Comparison of ENCODE assay signal across 8 cellular contexts in genomic region chr17:78133971-78134898, GRCh38. TPM values are rescaled to one million over a fixed set of nuclear protein-coding genes. Genes with fewer than 3 reads are reported as not detected.
DNase-seq lines count a peak whose midpoint lies in the region; ATAC-seq lines count a peak whose summit lies in the region.

No MANE protein-coding gene starts in this region.

- DNase-seq in DMS153 treated with DMSO at 0.1 percent for 48 hours (lab: John Stamatoyannopoulos, UW; ENCODE audit: unreplicated experiment) (peak; percentile 52), LHCN-M2 (ENCODE audit: low read depth) (peak; percentile 15), T-helper 1 cell (peak; percentile 67 to 91 (median 77)), amniotic epithelial cell (ENCODE audit: low read depth) (peak; percentile 29), left kidney (ENCODE audit: low read depth, low spot score) (peak; percentile 85), COLO829 (ENCODE audit: low spot score) (no peak)
- peak; percentile 76 for DNase-seq in stimulated activated naive CD8-positive, alpha-beta T cell treated with anti-CD3 and anti-CD28 coated beads, Interleukin-15, Interleukin-2, amounts not matched to agents 100 U/mL and 50 U/mL, for 24 hours

- ATAC-seq in stimulated activated naive CD8-positive, alpha-beta T cell treated with anti-CD3 and anti-CD28 coated beads, Interleukin-15, Interleukin-2, amounts not matched to agents 100 U/mL and 50 U/mL, for 24 hours = peak; percentile 4
- ATAC-seq in HG02642 (IDR thresholded peaks at IDR 0.05; ENCODE audit: poor library complexity, unreplicated experiment) = no peak

RNA-seq across cellular contexts. Expression of gene TMC8, which starts 3.7 kb away (rescaled TPM):
- total RNA-seq in LHCN-M2 (2014; rRNA removed) = not detected in 2 replicates
- polyA plus RNA-seq in LHCN-M2 (2012) = not detected

RNA-seq across cellular contexts. Expression of gene TMC6, which starts 5.7 kb away (rescaled TPM):
- 0.11 TPM in 1 of 2 replicates, not detected in the other for total RNA-seq in LHCN-M2 (2014; rRNA removed)
- polyA plus RNA-seq in LHCN-M2 (2012) = 0.52 TPM

RNA-seq across cellular contexts. Expression of gene C17orf99, which starts 11.9 kb away (rescaled TPM):
- total RNA-seq in LHCN-M2 (2014; rRNA removed) = not detected in 2 replicates
- polyA plus RNA-seq in LHCN-M2 (2012) = not detected

RNA-seq across cellular contexts. Expression of gene SYNGR2, which starts 34.1 kb away (rescaled TPM):
- total RNA-seq in LHCN-M2 (2014; rRNA removed) = 0.45 and 1.6 TPM in 2 replicates
- polyA plus RNA-seq in LHCN-M2 (2012) = 8.3 TPM

RNA-seq across cellular contexts. Expression of gene TK1, which starts 52.6 kb away (rescaled TPM):
- 179 and 198 TPM in 2 replicates for total RNA-seq in LHCN-M2 (2014; rRNA removed)
- 153 TPM for polyA plus RNA-seq in LHCN-M2 (2012)
